ENCODE assay signal across 11 cellular contexts in the genomic region with DNA sequence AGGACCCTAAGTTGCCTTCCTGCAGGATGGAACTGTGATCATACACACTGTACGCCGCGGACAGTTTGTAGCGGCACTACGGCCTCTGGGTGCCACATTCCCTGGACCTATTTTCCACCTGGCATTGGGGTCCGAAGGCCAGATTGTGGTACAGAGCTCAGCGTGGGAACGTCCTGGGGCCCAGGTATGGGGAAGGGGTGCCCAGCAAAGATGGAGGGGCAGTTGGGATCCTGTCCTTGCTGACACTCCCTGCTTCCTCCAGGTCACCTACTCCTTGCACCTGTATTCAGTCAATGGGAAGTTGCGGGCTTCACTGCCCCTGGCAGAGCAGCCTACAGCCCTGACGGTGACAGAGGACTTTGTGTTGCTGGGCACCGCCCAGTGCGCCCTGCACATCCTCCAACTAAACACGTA. TPM values are rescaled to one million over a fixed set of nuclear protein-coding genes. Genes with fewer than 3 reads are reported as not detected.
DNase-seq lines count a peak whose midpoint lies in the region; ATAC-seq and TF ChIP-seq lines count a peak whose summit lies in the region.
"Had no signal": no experiment of that assay in that cellular context is flagged by ENCODE, and none has a peak within 500 bp of the region (broad histone marks: within the 10 kb centered on the region; RNA-seq: fewer than 3 reads in every experiment).

No MANE protein-coding gene starts in this region.

- POLR2A ChIA-PET in CD4-positive, alpha-beta memory T cell (lab: Charles Lee; ENCODE audit: partially characterized antibody) = interaction anchor here (1.1 kb wide), 1 partner anchor 29 kb away, joined by 4 read pairs; a partner anchor contains a TSS

- H4K5ac ChIP-seq in H9 (ENCODE audit: insufficient read length, low read depth, low read length) = no peak overlapping the region

- H2BK120ac ChIP-seq in H9 (ENCODE audit: low read depth, low read length, poor library complexity, severe bottlenecking) = no peak overlapping the region

- no peaks in the 10 kb centered on the region for H3K4me1 ChIP-seq in CD4-positive, alpha-beta memory T cell (ENCODE audit: insufficient read depth, low read length)
- no peaks in the 10 kb centered on the region for H3K4me1 ChIP-seq in H9 (ENCODE audit: insufficient read depth, low read length)
- H3K4me1 ChIP-seq in neural progenitor cell = peaks cover 3% of the 10 kb centered on the region
- H3K4me1 ChIP-seq in heart right ventricle = peaks cover 5 to 20% (median 13%) of the 10 kb centered on the region in 9 donors

- peaks cover 49% of the 10 kb centered on the region for H3K36me3 ChIP-seq in CD4-positive, alpha-beta memory T cell (ENCODE audit: insufficient read depth, low read length)
- H3K36me3 ChIP-seq in neural progenitor cell (no peaks in the 10 kb centered on the region), heart right ventricle (peaks cover 0 to 71% (median 4%) of the 10 kb centered on the region in 9 donors)

- no peaks in the 10 kb centered on the region for H3K27me3 ChIP-seq in CD4-positive, alpha-beta memory T cell (ENCODE audit: insufficient read depth, low read length)
- H3K27me3 ChIP-seq in H9 (ENCODE audit: insufficient read depth, low read length) (no peaks in the 10 kb centered on the region), neural progenitor cell (no peaks in the 10 kb centered on the region), heart right ventricle (no peaks in the 10 kb centered on the region)

- peaks cover 0 to 3% (median 0%) of the 10 kb centered on the region in 8 donors for H3K9me3 Mint-ChIP-seq in CD4-positive, alpha-beta memory T cell
- H3K9me3 Mint-ChIP-seq in H9 (no peaks in the 10 kb centered on the region), neural progenitor cell (no peaks in the 10 kb centered on the region)

- CTCF ChIA-PET in CD4-positive, alpha-beta memory T cell (lab: Charles Lee; ENCODE audit: partially characterized antibody) = interaction anchor here (1.2 to 1.6 kb wide), 2 partner anchors 9 to 10 kb away, joined by 3 read pairs; no protein-coding TSS in a partner anchor

- no peak for DNase-seq in CD4-positive, alpha-beta memory T cell
- no peak for DNase-seq in H9
- DNase-seq in coronary artery (ENCODE audit: low spot score) = peak; percentile 71
- DNase-seq in neural progenitor cell (ENCODE audit: low spot score) = no peak
- DNase-seq in ecto neural progenitor cell (ENCODE audit: low spot score) = no peak
- DNase-seq in heart right ventricle = no peak
- DNase-seq: effector memory CD4-positive, alpha-beta T cell; NCI-H1930; NCI-H748 treated with DMSO at 0.1 percent for 48 hours had no signal

- H3K14ac ChIP-seq in H9 (ENCODE audit: insufficient read depth, low read length) = no peak overlapping the region

- H4K8ac ChIP-seq in H9 (replicated peaks; ENCODE audit: insufficient read length, low read depth, low read length) = no peak overlapping the region

- ATAC-seq in heart right ventricle (no peak), GM21723 (IDR thresholded peaks at IDR 0.05; ENCODE audit: unreplicated experiment) (no peak)

- H3K27me3 Mint-ChIP-seq in CD4-positive, alpha-beta memory T cell = no peaks in the 10 kb centered on the region
- H3K27me3 Mint-ChIP-seq in H9 (ENCODE audit: low read depth) (no peaks in the 10 kb centered on the region), neural progenitor cell (ENCODE audit: insufficient read depth, low read depth) (no peaks in the 10 kb centered on the region)

- H4K20me1 ChIP-seq in H9 (ENCODE audit: control insufficient read depth, insufficient read depth, insufficient read length) = no peaks in the 10 kb centered on the region
- H4K20me1 ChIP-seq in neural progenitor cell (ENCODE audit: low read depth) = no peaks in the 10 kb centered on the region

- H3K4ac ChIP-seq in H9 (ENCODE audit: low read depth, low read length) = no peak overlapping the region

- H3K79me2 ChIP-seq in H9 (ENCODE audit: insufficient read depth, low read length) (no peaks in the 10 kb centered on the region), neural progenitor cell (ENCODE audit: low read depth) (no peaks in the 10 kb centered on the region)

- WGBS in H9 (ENCODE audit: extremely low coverage, insufficient read length, low lambda C conversion rate) = no CpG with 5 or more reads among the region's 13 CpGs
- WGBS in heart right ventricle, 2 donors = 96 to 97% methylated on average over 13 of the region's 13 CpGs

- H2AFZ ChIP-seq in H9 (ENCODE audit: low read length) (no peak overlapping the region), neural progenitor cell (replicated peaks) (no peak overlapping the region)

- no peaks in the 10 kb centered on the region for H3K9me3 ChIP-seq in CD4-positive, alpha-beta memory T cell (ENCODE audit: control insufficient read depth in 1 of 2, low read length in 2 of 2)
- H3K9me3 ChIP-seq in H9 (ENCODE audit: control insufficient read depth, low read depth, low read length) (no peaks in the 10 kb centered on the region), neural progenitor cell (ENCODE audit: low read depth) (no peaks in the 10 kb centered on the region), heart right ventricle (no peaks in the 10 kb centered on the region)

- peaks cover 4% of the 10 kb centered on the region for H3K23me2 ChIP-seq in H9 (ENCODE audit: insufficient read length, low read depth, low read length, poor library complexity, severe bottlenecking)

- H3F3A ChIP-seq in neural progenitor cell (ENCODE audit: low read depth) = peaks cover 11% of the 10 kb centered on the region

- no peak overlapping the region for H3K18ac ChIP-seq in H9 (ENCODE audit: insufficient read length, low read depth, low read length)

- H2BK5ac ChIP-seq in H9 (ENCODE audit: insufficient read length, low read length) = no peak overlapping the region

- no peak overlapping the region for H3K56ac ChIP-seq in H9 (ENCODE audit: insufficient read length, low read depth, low read length)

- H3K23ac ChIP-seq in H9 (ENCODE audit: insufficient read length, low read depth, low read length) = no peak overlapping the region

- H3K27ac Mint-ChIP-seq in CD4-positive, alpha-beta memory T cell = peak overlapping the region in 5 of 7 donors; percentile 15 to 89 (median 55)
- H3K27ac Mint-ChIP-seq in H9 = no peak overlapping the region
- no peak overlapping the region for H3K27ac Mint-ChIP-seq in neural progenitor cell

- H3K79me1 ChIP-seq in H9 (ENCODE audit: insufficient read depth, low read depth, low read length, poor library complexity, severe bottlenecking) = no peaks in the 10 kb centered on the region

- H4K91ac ChIP-seq in H9 (ENCODE audit: insufficient read length, low read depth, low read length) = no peak overlapping the region

- H2BK15ac ChIP-seq in H9 (ENCODE audit: low read depth, low read length) = no peak overlapping the region

- no peak overlapping the region for H3K27ac ChIP-seq in CD4-positive, alpha-beta memory T cell (ENCODE audit: low read depth, low read length)
- H3K27ac ChIP-seq in H9 (ENCODE audit: insufficient read length, low read depth, low read length) = no peak overlapping the region
- no peak overlapping the region for H3K27ac ChIP-seq in coronary artery
- no peak overlapping the region for H3K27ac ChIP-seq in neural progenitor cell
- H3K27ac ChIP-seq in heart right ventricle = no peak overlapping the region
- H3K27ac ChIP-seq: KMS-11 had no signal

- H2BK20ac ChIP-seq in H9 (ENCODE audit: low read depth, low read length, poor library complexity, severe bottlenecking) = no peak overlapping the region

- H2AK5ac ChIP-seq in H9 (ENCODE audit: insufficient read length, low read length) = no peak overlapping the region

- peaks cover 23 to 56% of the 10 kb centered on the region in 2 donors for H3K36me3 Mint-ChIP-seq in CD4-positive, alpha-beta memory T cell
- H3K36me3 Mint-ChIP-seq in H9 (ENCODE audit: insufficient read depth in 1 of 3, low read depth in 3 of 3) = peaks cover 21 to 31% (median 29%) of the 10 kb centered on the region in 3 experiments
- peaks cover 3% of the 10 kb centered on the region for H3K36me3 Mint-ChIP-seq in neural progenitor cell

- no peak overlapping the region for H3K4me3 ChIP-seq in CD4-positive, alpha-beta memory T cell (ENCODE audit: low read length in 2 of 2)
- no peak overlapping the region for H3K4me3 ChIP-seq in coronary artery
- H3K4me3 ChIP-seq in neural progenitor cell = no peak overlapping the region
- H3K4me3 ChIP-seq in heart right ventricle = no peak overlapping the region

- no peak overlapping the region for H2BK12ac ChIP-seq in H9 (ENCODE audit: insufficient read length, low read depth, low read length)

- no peak for TF ChIP-seq CTCF in H9 (conservative IDR thresholded peaks at IDR 0.05)
- no peak for TF ChIP-seq CTCF in coronary artery (IDR thresholded peaks at IDR 0.05)
- TF ChIP-seq CTCF in neural progenitor cell (IDR thresholded peaks at IDR 0.05) = no peak
- no peak for TF ChIP-seq CTCF in heart right ventricle (IDR thresholded peaks at IDR 0.05)

- no peak overlapping the region for H3T11ph ChIP-seq in H9 (ENCODE audit: low read length)

- H3K4me3 Mint-ChIP-seq in CD4-positive, alpha-beta memory T cell = peak overlapping the region in 3 of 8 donors; percentile 28 to 57 (median 32)
- H3K4me3 Mint-ChIP-seq in H9 = peak overlapping the region; percentile 56 to 76; a peak in 4 of 5 replicates
- H3K4me3 Mint-ChIP-seq in neural progenitor cell = peak overlapping the region; percentile 64

- H3K9ac ChIP-seq in H9 (ENCODE audit: extremely low read depth, insufficient read length, low read length) = no peak overlapping the region
- no peak overlapping the region for H3K9ac ChIP-seq in neural progenitor cell
- H3K9ac ChIP-seq: KMS-11 had no signal

- H3K4me1 Mint-ChIP-seq in CD4-positive, alpha-beta memory T cell = peaks cover 0 to 12% (median 3%) of the 10 kb centered on the region in 4 donors
- H3K4me1 Mint-ChIP-seq in H9 (peaks cover 11 to 15% of the 10 kb centered on the region in 2 experiments), neural progenitor cell (peaks cover 4% of the 10 kb centered on the region)

- intact Hi-C loops in CD4-positive, alpha-beta memory T cell (cut with micrococcal nuclease) = loop anchor here (10.0 kb wide), 1 partner anchor 317 kb away; no protein-coding TSS in a partner anchor
- intact Hi-C loops in heart right ventricle (cut with DNase I) = loop anchor here in 2 of 10 donors (10.0 kb wide), 1 partner anchor 303 kb away; a partner anchor contains a TSS

- H3K4me2 ChIP-seq in H9 (ENCODE audit: insufficient read depth, insufficient read length, low read length) = no peak overlapping the region
- H3K4me2 ChIP-seq in neural progenitor cell = no peak overlapping the region
- H3K4me2 ChIP-seq: KMS-11 had no signal

RNA-seq across cellular contexts. Expression of a gene that starts 28.8 kb away (rescaled TPM):
- 100 to 1,000 TPM; 144 to 147 TPM for total RNA-seq in CD4-positive, alpha-beta memory T cell
- polyA plus RNA-seq in CD4-positive, alpha-beta memory T cell = 10 to 100 TPM in 1 of 2 donors, 1 to 10 TPM in 1; 4.5 to 16.0 TPM
- total RNA-seq in H9 (2021) = 50.4 and 52.1 TPM in 2 replicates
- 6.3 and 19.1 TPM in 2 replicates for total RNA-seq in neural progenitor cell (ENCODE audit: low replicate concordance)
- 10 to 100 TPM in 7 of 10 donors, 1 to 10 TPM in 3; 7.6 to 23.1 (median 10.8) TPM for total RNA-seq in heart right ventricle
- 10 to 100 TPM; 44.0 to 51.1 TPM for polyA plus RNA-seq in heart right ventricle

RNA-seq across cellular contexts. Expression of a gene that starts 31.7 kb away (rescaled TPM):
- 10 to 100 TPM; 59.3 to 59.4 TPM for total RNA-seq in CD4-positive, alpha-beta memory T cell
- 100 to 1,000 TPM in 1 of 2 donors, 10 to 100 TPM in 1; 86.5 to 102 TPM for polyA plus RNA-seq in CD4-positive, alpha-beta memory T cell
- 49.1 and 54.0 TPM in 2 replicates for total RNA-seq in H9 (2021)
- total RNA-seq in neural progenitor cell (ENCODE audit: low replicate concordance) = 17.9 and 44.0 TPM in 2 replicates
- total RNA-seq in heart right ventricle = 10 to 100 TPM; 28.8 to 39.9 (median 33.3) TPM
- 100 to 1,000 TPM in 1 of 2 donors, 10 to 100 TPM in 1; 86.1 to 137 TPM for polyA plus RNA-seq in heart right ventricle

Comparison
In these comparisons a context has a peak if more than half of its experiments do, and no peak if none do; other contexts are left out.
1. H3K27ac Mint-ChIP-seq: peak in CD4-positive, alpha-beta memory T cell (5 of 7); none in H9 (0 of 3) and neural progenitor cell (single experiment).